In the genomic region with DNA sequence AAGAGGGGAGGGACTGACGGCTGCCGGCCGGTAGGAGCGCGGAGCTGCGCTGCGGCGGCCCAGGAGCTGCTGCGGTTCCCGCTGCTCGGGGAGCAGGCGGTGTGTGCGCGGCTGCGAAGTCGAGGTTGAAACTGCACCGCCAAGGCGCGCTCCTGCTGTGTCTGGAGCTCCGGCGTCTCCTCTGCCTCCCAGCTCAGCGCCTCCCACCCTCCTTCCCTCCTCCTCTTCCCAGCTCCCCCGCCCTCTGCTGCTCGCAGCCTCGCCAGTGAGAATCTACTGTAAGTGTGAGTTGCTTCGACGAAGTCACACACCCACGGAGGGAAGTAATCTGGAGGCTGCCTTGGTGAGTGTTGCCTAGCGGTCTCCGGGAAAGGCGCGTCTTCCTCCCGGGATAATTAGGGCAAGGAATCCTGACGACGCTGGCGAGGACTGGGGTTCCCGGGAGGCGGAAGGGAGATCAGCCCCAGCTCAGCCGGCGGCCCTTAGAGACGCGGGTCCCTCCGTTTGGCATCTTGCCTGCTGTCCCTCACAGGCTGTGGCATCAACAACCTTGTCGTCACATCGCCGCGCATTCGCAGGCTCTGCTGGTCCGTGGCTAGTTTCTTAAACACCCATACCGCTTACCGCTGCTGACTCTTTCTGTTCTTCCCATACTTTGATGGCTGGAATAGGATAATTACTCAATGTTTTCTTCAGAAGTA, we compare ENCODE assay signal across 2 cellular contexts.
TF ChIP-seq lines count a peak whose summit lies in the region.

A gene (minus strand): TSS at position 159 of the 701 bp plus-strand sequence. CDS start 747 bp downstream, outside the sequence.

TF ChIP-seq in IMR-90, 13 proteins besides CTCF, POLR2A, EP300 and RAD21 (continued from another document):
- TF ChIP-seq NFE2L2 (IDR thresholded peaks at IDR 0.05; ENCODE audit: low read depth, low read length) = no peak
TF ChIP-seq in IMR-90: peak in this region for 1.

TF ChIP-seq in SK-N-SH, 30 proteins besides CTCF, POLR2A, EP300 and RAD21 (continued from another document):
- TF ChIP-seq NRF1 (IDR thresholded peaks at IDR 0.05; ENCODE audit: low read depth, low read length) (no peak), MEF2A (IDR thresholded peaks at IDR 0.05; ENCODE audit: borderline replicate concordance, low read depth) (no peak), MXI1 (IDR thresholded peaks at IDR 0.05; ENCODE audit: low read depth, low read length) (no peak), TCF12 (IDR thresholded peaks at IDR 0.05) (no peak), RCOR1 (IDR thresholded peaks at IDR 0.05; ENCODE audit: low read length) (no peak), JUND (IDR thresholded peaks at IDR 0.05) (no peak), SIN3A (IDR thresholded peaks at IDR 0.05; ENCODE audit: borderline replicate concordance, low read depth, low read length) (no peak), RFX5 (IDR thresholded peaks at IDR 0.05; ENCODE audit: low read length) (no peak), YY1 (IDR thresholded peaks at IDR 0.05; ENCODE audit: low read depth) (no peak), GABPA (IDR thresholded peaks at IDR 0.05; ENCODE audit: low read depth) (no peak), TEAD4 (IDR thresholded peaks at IDR 0.05; ENCODE audit: borderline replicate concordance, insufficient read depth) (no peak), FOXJ3 (CRISPR knock-in tag; IDR thresholded peaks at IDR 0.05) (no peak), EZH2phosphoT487 (IDR thresholded peaks at IDR 0.05; ENCODE audit: borderline replicate concordance, low read depth) (no peak)
- TF ChIP-seq, protein P1, sequence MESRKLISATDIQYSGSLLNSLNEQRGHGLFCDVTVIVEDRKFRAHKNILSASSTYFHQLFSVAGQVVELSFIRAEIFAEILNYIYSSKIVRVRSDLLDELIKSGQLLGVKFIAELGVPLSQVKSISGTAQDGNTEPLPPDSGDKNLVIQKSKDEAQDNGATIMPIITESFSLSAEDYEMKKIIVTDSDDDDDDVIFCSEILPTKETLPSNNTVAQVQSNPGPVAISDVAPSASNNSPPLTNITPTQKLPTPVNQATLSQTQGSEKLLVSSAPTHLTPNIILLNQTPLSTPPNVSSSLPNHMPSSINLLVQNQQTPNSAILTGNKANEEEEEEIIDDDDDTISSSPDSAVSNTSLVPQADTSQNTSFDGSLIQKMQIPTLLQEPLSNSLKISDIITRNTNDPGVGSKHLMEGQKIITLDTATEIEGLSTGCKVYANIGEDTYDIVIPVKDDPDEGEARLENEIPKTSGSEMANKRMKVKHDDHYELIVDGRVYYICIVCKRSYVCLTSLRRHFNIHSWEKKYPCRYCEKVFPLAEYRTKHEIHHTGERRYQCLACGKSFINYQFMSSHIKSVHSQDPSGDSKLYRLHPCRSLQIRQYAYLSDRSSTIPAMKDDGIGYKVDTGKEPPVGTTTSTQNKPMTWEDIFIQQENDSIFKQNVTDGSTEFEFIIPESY (IDR thresholded peaks at IDR 0.05; ENCODE audit: borderline replicate concordance, low read depth) = no peak
- TF ChIP-seq, protein P2, sequence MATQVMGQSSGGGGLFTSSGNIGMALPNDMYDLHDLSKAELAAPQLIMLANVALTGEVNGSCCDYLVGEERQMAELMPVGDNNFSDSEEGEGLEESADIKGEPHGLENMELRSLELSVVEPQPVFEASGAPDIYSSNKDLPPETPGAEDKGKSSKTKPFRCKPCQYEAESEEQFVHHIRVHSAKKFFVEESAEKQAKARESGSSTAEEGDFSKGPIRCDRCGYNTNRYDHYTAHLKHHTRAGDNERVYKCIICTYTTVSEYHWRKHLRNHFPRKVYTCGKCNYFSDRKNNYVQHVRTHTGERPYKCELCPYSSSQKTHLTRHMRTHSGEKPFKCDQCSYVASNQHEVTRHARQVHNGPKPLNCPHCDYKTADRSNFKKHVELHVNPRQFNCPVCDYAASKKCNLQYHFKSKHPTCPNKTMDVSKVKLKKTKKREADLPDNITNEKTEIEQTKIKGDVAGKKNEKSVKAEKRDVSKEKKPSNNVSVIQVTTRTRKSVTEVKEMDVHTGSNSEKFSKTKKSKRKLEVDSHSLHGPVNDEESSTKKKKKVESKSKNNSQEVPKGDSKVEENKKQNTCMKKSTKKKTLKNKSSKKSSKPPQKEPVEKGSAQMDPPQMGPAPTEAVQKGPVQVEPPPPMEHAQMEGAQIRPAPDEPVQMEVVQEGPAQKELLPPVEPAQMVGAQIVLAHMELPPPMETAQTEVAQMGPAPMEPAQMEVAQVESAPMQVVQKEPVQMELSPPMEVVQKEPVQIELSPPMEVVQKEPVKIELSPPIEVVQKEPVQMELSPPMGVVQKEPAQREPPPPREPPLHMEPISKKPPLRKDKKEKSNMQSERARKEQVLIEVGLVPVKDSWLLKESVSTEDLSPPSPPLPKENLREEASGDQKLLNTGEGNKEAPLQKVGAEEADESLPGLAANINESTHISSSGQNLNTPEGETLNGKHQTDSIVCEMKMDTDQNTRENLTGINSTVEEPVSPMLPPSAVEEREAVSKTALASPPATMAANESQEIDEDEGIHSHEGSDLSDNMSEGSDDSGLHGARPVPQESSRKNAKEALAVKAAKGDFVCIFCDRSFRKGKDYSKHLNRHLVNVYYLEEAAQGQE (IDR thresholded peaks at IDR 0.05; ENCODE audit: low read depth, low read length) = no peak
- TF ChIP-seq, protein P3, sequence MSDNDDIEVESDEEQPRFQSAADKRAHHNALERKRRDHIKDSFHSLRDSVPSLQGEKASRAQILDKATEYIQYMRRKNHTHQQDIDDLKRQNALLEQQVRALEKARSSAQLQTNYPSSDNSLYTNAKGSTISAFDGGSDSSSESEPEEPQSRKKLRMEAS (IDR thresholded peaks at IDR 0.05; ENCODE audit: low read depth) = no peak
TF ChIP-seq in SK-N-SH: peak in this region for 0.
